In genomic region chr12:4556730-4557519, GRCh38 we compare ENCODE assay signal across 13 cellular contexts.
"Had no signal": no experiment of that assay in that cellular context is flagged by ENCODE, and none has a peak within 500 bp of the region (broad histone marks: within the 10 kb centered on the region; RNA-seq: fewer than 3 reads in every experiment).

No MANE protein-coding gene starts in this region.

- H3K9me3 ChIP-seq: esophagus squamous epithelium had no signal

- H3K4me3 ChIP-seq: esophagus squamous epithelium had no signal

- ATAC-seq: activated CD8-positive, alpha-beta memory T cell treated with anti-CD3 and anti-CD28 coated beads, Interleukin-2, amount 10 ng/mL, durations not matched to agents 7 days and 5 days; effector memory CD8-positive, alpha-beta T cell; left colon; natural killer cell; T-cell had no signal

- H3K27ac ChIP-seq: esophagus squamous epithelium, parathyroid adenoma had no signal

- DNase-seq: activated CD4-positive, alpha-beta memory T cell treated with anti-CD3 and anti-CD28 coated beads, Interleukin-2, amount 10 ng/mL, durations not matched to agents 7 days and 5 days; activated CD4-positive, alpha-beta T cell treated with anti-CD3 and anti-CD28 coated beads for 48 hours; activated CD4-positive, CD25-positive, alpha-beta regulatory T cell; activated CD8-positive, alpha-beta memory T cell treated with anti-CD3 and anti-CD28 coated beads, Interleukin-2, amount 10 ng/mL, durations not matched to agents 7 days and 5 days; amniotic stem cell; effector memory CD8-positive, alpha-beta T cell; esophagus squamous epithelium; hippocampal formation; left colon; natural killer cell; stimulated activated naive CD4-positive, alpha-beta T cell; T-cell had no signal

- H3K36me3 ChIP-seq: esophagus squamous epithelium had no signal
